Comparison of ENCODE assay signal across 30 cellular contexts in genomic region chr1:12568009-12568767, GRCh38. TPM values are rescaled to one million over a fixed set of nuclear protein-coding genes. Genes with fewer than 3 reads are reported as not detected.
DNase-seq lines count a peak whose midpoint lies in the region; ATAC-seq and TF ChIP-seq lines count a peak whose summit lies in the region.
"Had no signal": no experiment of that assay in that cellular context is flagged by ENCODE, and none has a peak within 500 bp of the region (broad histone marks: within the 10 kb centered on the region; RNA-seq: fewer than 3 reads in every experiment).

No MANE protein-coding gene starts in this region.

- no peaks in the 10 kb centered on the region for H3K4me1 ChIP-seq in CD8-positive, alpha-beta T cell (ENCODE audit: insufficient read depth, low read length)
- H3K4me1 ChIP-seq in neuronal stem cell (ENCODE audit: control insufficient read depth in 2 of 2, insufficient read depth in 1 of 2, low read depth in 1 of 2, low read length in 2 of 2) (no peaks in the 10 kb centered on the region), body of pancreas (peaks cover 5% of the 10 kb centered on the region)
- H3K4me1 ChIP-seq: colonic mucosa, HAP-1 had no signal

- H4K8ac ChIP-seq in neuronal stem cell (ENCODE audit: low read depth, low read length), result no peak overlapping the region

- H3K4me3 Mint-ChIP-seq in CD8-positive, alpha-beta T cell, result no peak overlapping the region
- H3K4me3 Mint-ChIP-seq in activated T-helper 17 cell treated with anti-CD3 and anti-CD28 coated beads, Interleukin-2, amount 50 U/mL, for 72 hours, result no peak overlapping the region
- no peak overlapping the region for H3K4me3 Mint-ChIP-seq in activated T-helper 1 cell treated with anti-CD3 and anti-CD28 coated beads, Interleukin-12 subunit alpha, Interleukin-12 subunit beta, Interleukin-2, Interleukin-4 antibody, amounts not matched to agents 30 ng/mL and 10 ng/mL and 1 ng/mL, durations not matched to agents 14 hours and 24 hours and 36 hours
- H3K4me3 Mint-ChIP-seq: activated CD4-positive, alpha-beta T cell treated with anti-CD3 and anti-CD28 coated beads, Interleukin-2, amount 10 ng/mL, durations not matched to agents 7 days and 5 days; activated T-cell treated with anti-CD3 and anti-CD28 coated beads, Interleukin-2, amount 50 U/mL, for 72 hours; WTC11 had no signal

- peak overlapping the region; percentile 17 for H3K23ac ChIP-seq in neuronal stem cell (ENCODE audit: low read depth, low read length, poor library complexity)

- H3K79me1 ChIP-seq in neuronal stem cell (ENCODE audit: low read depth, low read length), result no peaks in the 10 kb centered on the region

- H3K9me3 Mint-ChIP-seq in CD8-positive, alpha-beta T cell, result peaks cover 6% of the 10 kb centered on the region
- H3K9me3 Mint-ChIP-seq in activated T-helper 17 cell treated with anti-CD3 and anti-CD28 coated beads, Interleukin-2, amount 50 U/mL, for 72 hours, result peaks cover 7% of the 10 kb centered on the region
- H3K9me3 Mint-ChIP-seq in activated T-helper 1 cell treated with anti-CD3 and anti-CD28 coated beads, Interleukin-12 subunit alpha, Interleukin-12 subunit beta, Interleukin-2, Interleukin-4 antibody, amounts not matched to agents 30 ng/mL and 10 ng/mL and 1 ng/mL, durations not matched to agents 14 hours and 24 hours and 36 hours, result peaks cover 21% of the 10 kb centered on the region

- no peaks in the 10 kb centered on the region for H3K4me1 Mint-ChIP-seq in CD8-positive, alpha-beta T cell (ENCODE audit: low read depth)
- no peaks in the 10 kb centered on the region for H3K4me1 Mint-ChIP-seq in activated T-helper 17 cell treated with anti-CD3 and anti-CD28 coated beads, Interleukin-2, amount 50 U/mL, for 72 hours
- no peaks in the 10 kb centered on the region for H3K4me1 Mint-ChIP-seq in activated T-helper 1 cell treated with anti-CD3 and anti-CD28 coated beads, Interleukin-12 subunit alpha, Interleukin-12 subunit beta, Interleukin-2, Interleukin-4 antibody, amounts not matched to agents 30 ng/mL and 10 ng/mL and 1 ng/mL, durations not matched to agents 14 hours and 24 hours and 36 hours (ENCODE audit: low read depth)
- H3K4me1 Mint-ChIP-seq: activated CD4-positive, alpha-beta T cell treated with anti-CD3 and anti-CD28 coated beads, Interleukin-2, amount 10 ng/mL, durations not matched to agents 7 days and 5 days; WTC11 had no signal

- H3K4me2 ChIP-seq in neuronal stem cell (ENCODE audit: insufficient read depth, low read length, poor library complexity, severe bottlenecking), result no peak overlapping the region

- H2BK120ac ChIP-seq in neuronal stem cell (ENCODE audit: low read depth, low read length), result no peak overlapping the region

- CTCF ChIA-PET in CD8-positive, alpha-beta T cell (lab: Charles Lee), result interaction anchor here (1.5 kb wide), 1 partner anchor 11 kb away, joined by 3 read pairs; no protein-coding TSS in a partner anchor

- no peak for ATAC-seq in CD8-positive, alpha-beta T cell
- no peak for ATAC-seq in activated T-helper 17 cell treated with anti-CD3 and anti-CD28 coated beads, Interleukin-2, amount 50 U/mL, for 72 hours (replicated peaks)
- ATAC-seq in HG03432 (IDR thresholded peaks at IDR 0.05; ENCODE audit: unreplicated experiment) (no peak), body of pancreas (no peak)
- ATAC-seq: activated T-cell treated with anti-CD3 and anti-CD28 coated beads, Interleukin-2, amount 50 U/mL, for 72 hours; WTC11 had no signal

- peaks cover 15% of the 10 kb centered on the region for H3K36me3 ChIP-seq in CD8-positive, alpha-beta T cell (ENCODE audit: insufficient read depth, low read length)
- H3K36me3 ChIP-seq in neuronal stem cell (replicated peaks in 1 of 2; ENCODE audit: control insufficient read depth in 2 of 2, insufficient read depth in 2 of 2, low read length in 2 of 2) (no peaks in the 10 kb centered on the region), body of pancreas (replicated peaks in 1 of 2; ENCODE audit: insufficient read depth in 1 of 2, low read depth in 2 of 2) (peaks cover 12 to 29% of the 10 kb centered on the region in 2 donors)
- H3K36me3 ChIP-seq: colonic mucosa, neutrophil had no signal

- no peak overlapping the region for H3K14ac ChIP-seq in neuronal stem cell (ENCODE audit: low read length)

- H3K36me3 Mint-ChIP-seq in CD8-positive, alpha-beta T cell, result peaks cover 55% of the 10 kb centered on the region
- peaks cover 57% of the 10 kb centered on the region for H3K36me3 Mint-ChIP-seq in activated T-helper 17 cell treated with anti-CD3 and anti-CD28 coated beads, Interleukin-2, amount 50 U/mL, for 72 hours (ENCODE audit: low read depth)
- H3K36me3 Mint-ChIP-seq in activated T-helper 1 cell treated with anti-CD3 and anti-CD28 coated beads, Interleukin-12 subunit alpha, Interleukin-12 subunit beta, Interleukin-2, Interleukin-4 antibody, amounts not matched to agents 30 ng/mL and 10 ng/mL and 1 ng/mL, durations not matched to agents 14 hours and 24 hours and 36 hours (ENCODE audit: low read depth), result peaks cover 51% of the 10 kb centered on the region

- no peaks in the 10 kb centered on the region for H3K27me3 Mint-ChIP-seq in CD8-positive, alpha-beta T cell (ENCODE audit: low read depth)
- no peaks in the 10 kb centered on the region for H3K27me3 Mint-ChIP-seq in activated T-helper 17 cell treated with anti-CD3 and anti-CD28 coated beads, Interleukin-2, amount 50 U/mL, for 72 hours
- peaks cover 3% of the 10 kb centered on the region for H3K27me3 Mint-ChIP-seq in activated T-helper 1 cell treated with anti-CD3 and anti-CD28 coated beads, Interleukin-12 subunit alpha, Interleukin-12 subunit beta, Interleukin-2, Interleukin-4 antibody, amounts not matched to agents 30 ng/mL and 10 ng/mL and 1 ng/mL, durations not matched to agents 14 hours and 24 hours and 36 hours (ENCODE audit: insufficient read depth)
- H3K27me3 Mint-ChIP-seq: activated CD4-positive, alpha-beta T cell treated with anti-CD3 and anti-CD28 coated beads, Interleukin-2, amount 10 ng/mL, durations not matched to agents 7 days and 5 days had no signal

- H4K91ac ChIP-seq in neuronal stem cell (ENCODE audit: low read depth, low read length, poor library complexity), result no peak overlapping the region

- H3K27ac ChIP-seq in CD8-positive, alpha-beta T cell (ENCODE audit: low read depth, low read length), result no peak overlapping the region
- H3K27ac ChIP-seq in neuronal stem cell (replicated peaks; ENCODE audit: low read length), result no peak overlapping the region
- no peak overlapping the region for H3K27ac ChIP-seq in body of pancreas
- H3K27ac ChIP-seq: 22Rv1, colonic mucosa, neutrophil had no signal

- H2AFZ ChIP-seq in neuronal stem cell (ENCODE audit: low read length), result no peak overlapping the region

- intact Hi-C loops in CD8-positive, alpha-beta T cell (cut with DNase I, micrococcal nuclease), result no loop called here
- intact Hi-C loops in activated T-helper 1 cell treated with anti-CD3 and anti-CD28 coated beads, Interleukin-12 subunit alpha, Interleukin-12 subunit beta, Interleukin-2, Interleukin-4 antibody, amounts not matched to agents 30 ng/mL and 10 ng/mL and 1 ng/mL, durations not matched to agents 14 hours and 24 hours and 36 hours (cut with micrococcal nuclease), result no loop called here
- intact Hi-C loops in body of pancreas (cut with DNase I), result no loop called here

- H3K9ac ChIP-seq in neuronal stem cell (ENCODE audit: low read depth, low read length, poor library complexity), result no peak overlapping the region

- H2BK12ac ChIP-seq in neuronal stem cell (ENCODE audit: low read length), result no peak overlapping the region

- DNase-seq in NCI-H82 (lab: John Stamatoyannopoulos, UW) (peak; percentile 52), NCI-H82 treated with DMSO at 0.1 percent for 48 hours (lab: John Stamatoyannopoulos, UW; ENCODE audit: unreplicated experiment) (no peak), neuronal stem cell (ENCODE audit: low spot score) (no peak), body of pancreas (no peak)
- no peak for DNase-seq in CD8-positive, alpha-beta T cell
- no peak for DNase-seq in activated T-helper 1 cell treated with anti-CD3 and anti-CD28 coated beads, Interleukin-12 subunit alpha, Interleukin-12 subunit beta, Interleukin-2, Interleukin-4 antibody, amounts not matched to agents 30 ng/mL and 10 ng/mL and 1 ng/mL, durations not matched to agents 14 hours and 24 hours and 36 hours (ENCODE audit: low spot score)
- DNase-seq: activated CD4-positive, alpha-beta T cell treated with anti-CD3 and anti-CD28 coated beads, Interleukin-2, amount 10 ng/mL, durations not matched to agents 7 days and 5 days; activated naive CD4-positive, alpha-beta T cell treated with anti-CD3 and anti-CD28 coated beads, Interleukin-2, amount 50 U/mL, for 16 hours; activated T-cell treated with anti-CD3 and anti-CD28 coated beads, Interleukin-2, amount 50 U/mL, for 72 hours; anterior cingulate cortex; C1 segment of cervical spinal cord; colonic mucosa; DMS79 treated with DMSO at 0.1 percent for 48 hours; effector CD8-positive, alpha-beta T cell; GDM1; islet precursor cell; Kasumi-1; left ventricle myocardium inferior; mesendoderm; NCI-H146; sigmoid colon; stimulated activated CD4-positive, alpha-beta T cell treated with anti-CD3 and anti-CD28 coated beads, Interleukin-12 subunit alpha, Interleukin-12 subunit beta, amount 100 ng/mL, for 4 hours; stimulated activated CD4-positive, alpha-beta T cell treated with anti-CD3 and anti-CD28 coated beads, Interleukin-2, amount 100 ng/mL, for 48 hours; trophoblast cell had no signal

- peak overlapping the region; percentile 64 for H3K27ac Mint-ChIP-seq in CD8-positive, alpha-beta T cell
- H3K27ac Mint-ChIP-seq in activated T-helper 17 cell treated with anti-CD3 and anti-CD28 coated beads, Interleukin-2, amount 50 U/mL, for 72 hours, result peak overlapping the region; percentile 28
- H3K27ac Mint-ChIP-seq in activated T-helper 1 cell treated with anti-CD3 and anti-CD28 coated beads, Interleukin-12 subunit alpha, Interleukin-12 subunit beta, Interleukin-2, Interleukin-4 antibody, amounts not matched to agents 30 ng/mL and 10 ng/mL and 1 ng/mL, durations not matched to agents 14 hours and 24 hours and 36 hours, result no peak overlapping the region
- H3K27ac Mint-ChIP-seq: activated CD4-positive, alpha-beta T cell treated with anti-CD3 and anti-CD28 coated beads, Interleukin-2, amount 10 ng/mL, durations not matched to agents 7 days and 5 days; activated T-cell treated with anti-CD3 and anti-CD28 coated beads, Interleukin-2, amount 50 U/mL, for 72 hours; WTC11 had no signal

- H2BK5ac ChIP-seq in neuronal stem cell (ENCODE audit: low read length), result peak overlapping the region; percentile 57

- no peaks in the 10 kb centered on the region for H3K27me3 ChIP-seq in CD8-positive, alpha-beta T cell (ENCODE audit: insufficient read depth, low read length)
- peaks cover 0 to 2% (median 0%) of the 10 kb centered on the region in 3 experiments for H3K27me3 ChIP-seq in neuronal stem cell (ENCODE audit: control insufficient read depth in 3 of 3, insufficient read depth in 3 of 3, low read depth in 1 of 3, low read length in 3 of 3)
- no peaks in the 10 kb centered on the region for H3K27me3 ChIP-seq in body of pancreas
- H3K27me3 ChIP-seq: colonic mucosa, neutrophil, sigmoid colon had no signal

- H2AK5ac ChIP-seq in neuronal stem cell (ENCODE audit: low read depth, low read length), result no peak overlapping the region

- H3K4me3 ChIP-seq in CD8-positive, alpha-beta T cell (ENCODE audit: low read depth, low read length), result no peak overlapping the region
- H3K4me3 ChIP-seq in neuronal stem cell (ENCODE audit: low read length in 2 of 2) (no peak overlapping the region), body of pancreas (no peak overlapping the region)
- H3K4me3 ChIP-seq: colonic mucosa, HAP-1, left ventricle myocardium inferior, sigmoid colon had no signal

- no CpG with 5 or more reads among the region's 14 CpGs for WGBS in neuronal stem cell (ENCODE audit: extremely low coverage in 2 of 2, insufficient read length in 2 of 2, insufficient replicate concordance in 1 of 2), 2 donors
- WGBS in body of pancreas, 2 donors, result 94% methylated on average over 12 to 14 of the region's 14 CpGs

- no peak for TF ChIP-seq CTCF in CD8-positive, alpha-beta T cell (IDR thresholded peaks at IDR 0.05)
- TF ChIP-seq CTCF in body of pancreas (IDR thresholded peaks at IDR 0.05), result no peak

- TF ChIP-seq POLR2A in body of pancreas (IDR thresholded peaks at IDR 0.05), result no peak

- H3K18ac ChIP-seq in neuronal stem cell (ENCODE audit: low read length), result peak overlapping the region; percentile 88

- POLR2A ChIA-PET in CD8-positive, alpha-beta T cell (lab: Charles Lee), result no interaction called here

- H3K4ac ChIP-seq in neuronal stem cell (ENCODE audit: low read length), result no peak overlapping the region

- no peak overlapping the region for H2BK15ac ChIP-seq in neuronal stem cell (ENCODE audit: low read length)

- H3K9me3 ChIP-seq in CD8-positive, alpha-beta T cell (ENCODE audit: low read length), result peaks cover 5% of the 10 kb centered on the region
- peaks cover 0 to 8% of the 10 kb centered on the region in 2 donors for H3K9me3 ChIP-seq in neuronal stem cell (replicated peaks in 1 of 2; ENCODE audit: control insufficient read depth in 2 of 2, insufficient read depth in 1 of 2, low read depth in 1 of 2, low read length in 2 of 2)
- H3K9me3 ChIP-seq in body of pancreas, result peaks cover 0 to 6% (median 0%) of the 10 kb centered on the region in 3 donors
- H3K9me3 ChIP-seq: colonic mucosa, neutrophil had no signal

RNA-seq across cellular contexts. Expression of gene DHRS3, which starts 49.8 kb away (rescaled TPM):
- total RNA-seq in CD8-positive, alpha-beta T cell, result 100 to 1,000 TPM; 126 to 129 TPM
- 10 to 100 TPM; 15.9 to 97.8 TPM for total RNA-seq in activated T-helper 17 cell treated with anti-CD3 and anti-CD28 coated beads, Interleukin-2, amount 50 U/mL, for 72 hours
- polyA plus RNA-seq in neuronal stem cell (2013, experiment 1 of 2), result 0.75 TPM
- polyA plus RNA-seq in neuronal stem cell (2013, experiment 2 of 2), result 0.76 TPM
- total RNA-seq in activated T-helper 1 cell treated with anti-CD3 and anti-CD28 coated beads, Interleukin-12 subunit alpha, Interleukin-12 subunit beta, Interleukin-2, Interleukin-4 antibody, amounts not matched to agents 30 ng/mL and 10 ng/mL and 1 ng/mL, durations not matched to agents 14 hours and 24 hours and 36 hours, result 109 and 111 TPM in 2 replicates
- 100 to 1,000 TPM in 1 of 2 donors, 10 to 100 TPM in 1; 81.7 to 104 TPM for total RNA-seq in body of pancreas
